Comparison of ENCODE assay signal across 1 cellular context in genomic region chr14:53984958-53985357, GRCh38. TPM values are rescaled to one million over a fixed set of nuclear protein-coding genes. Genes with fewer than 3 reads are reported as not detected.
"Had no signal": no experiment of that assay in that cellular context is flagged by ENCODE, and none has a peak within 500 bp of the region (broad histone marks: within the 10 kb centered on the region; RNA-seq: fewer than 3 reads in every experiment).

No MANE protein-coding gene starts in this region.

RNA-seq across cellular contexts. Expression of gene BMP4, which starts 28.3 kb away (rescaled TPM):
- total RNA-seq: GM23248 had no signal
- polyA plus RNA-seq: GM23248 had no signal
